Comparison of ENCODE assay signal across 10 cellular contexts in genomic region chr2:175154670-175155082, GRCh38. TPM values are rescaled to one million over a fixed set of nuclear protein-coding genes. Genes with fewer than 3 reads are reported as not detected.
DNase-seq lines count a peak whose midpoint lies in the region; ATAC-seq and TF ChIP-seq lines count a peak whose summit lies in the region.
"Had no signal": no experiment of that assay in that cellular context is flagged by ENCODE, and none has a peak within 500 bp of the region (broad histone marks: within the 10 kb centered on the region; RNA-seq: fewer than 3 reads in every experiment).

No MANE protein-coding gene starts in this region.

- H3K27me3 ChIP-seq in naive thymus-derived CD4-positive, alpha-beta T cell (ENCODE audit: control insufficient read depth in 2 of 2, insufficient read depth in 2 of 2, low read length in 2 of 2), result no peaks in the 10 kb centered on the region

- POLR2A ChIA-PET in activated CD4-positive, alpha-beta memory T cell treated with anti-CD3 and anti-CD28 coated beads, Interleukin-2, amount 10 ng/mL, durations not matched to agents 7 days and 5 days (lab: Charles Lee), result interaction anchor here (0.8 to 1.6 kb wide), 4 partner anchors 11 to 16 kb away, joined by 3 to 4 read pairs (median 4); no protein-coding TSS in a partner anchor
- POLR2A ChIA-PET in naive thymus-derived CD4-positive, alpha-beta T cell (lab: Charles Lee), result interaction anchor here (1.6 kb wide), 1 partner anchor 17 kb away, joined by 4 read pairs; no protein-coding TSS in a partner anchor

- peak overlapping the region; percentile 89 for H3K27ac Mint-ChIP-seq in activated CD8-positive, alpha-beta memory T cell treated with anti-CD3 and anti-CD28 coated beads, Interleukin-2, amount 10 ng/mL, durations not matched to agents 7 days and 5 days
- H3K27ac Mint-ChIP-seq in activated CD4-positive, alpha-beta memory T cell treated with anti-CD3 and anti-CD28 coated beads, Interleukin-2, amount 10 ng/mL, durations not matched to agents 7 days and 5 days, result peak overlapping the region; percentile 84
- peak overlapping the region in 2 of 9 donors; percentile 28 to 86 for H3K27ac Mint-ChIP-seq in naive thymus-derived CD4-positive, alpha-beta T cell

- H3K27me3 Mint-ChIP-seq in activated CD8-positive, alpha-beta memory T cell treated with anti-CD3 and anti-CD28 coated beads, Interleukin-2, amount 10 ng/mL, durations not matched to agents 7 days and 5 days, result no peaks in the 10 kb centered on the region
- no peaks in the 10 kb centered on the region for H3K27me3 Mint-ChIP-seq in activated CD4-positive, alpha-beta memory T cell treated with anti-CD3 and anti-CD28 coated beads, Interleukin-2, amount 10 ng/mL, durations not matched to agents 7 days and 5 days
- no peaks in the 10 kb centered on the region for H3K27me3 Mint-ChIP-seq in naive thymus-derived CD4-positive, alpha-beta T cell

- H3K36me3 Mint-ChIP-seq in activated CD8-positive, alpha-beta memory T cell treated with anti-CD3 and anti-CD28 coated beads, Interleukin-2, amount 10 ng/mL, durations not matched to agents 7 days and 5 days, result peaks cover 22% of the 10 kb centered on the region
- H3K36me3 Mint-ChIP-seq in activated CD4-positive, alpha-beta memory T cell treated with anti-CD3 and anti-CD28 coated beads, Interleukin-2, amount 10 ng/mL, durations not matched to agents 7 days and 5 days (ENCODE audit: low read depth), result peaks cover 32% of the 10 kb centered on the region
- peaks cover 3 to 20% (median 7%) of the 10 kb centered on the region in 5 donors for H3K36me3 Mint-ChIP-seq in naive thymus-derived CD4-positive, alpha-beta T cell

- no peak overlapping the region for H3K4me3 ChIP-seq in naive thymus-derived CD4-positive, alpha-beta T cell (ENCODE audit: low read length)
- H3K4me3 ChIP-seq: coronary artery had no signal

- no peaks in the 10 kb centered on the region for H3K9me3 ChIP-seq in naive thymus-derived CD4-positive, alpha-beta T cell (ENCODE audit: control insufficient read depth in 2 of 3, low read length in 3 of 3)

- peaks cover 46% of the 10 kb centered on the region for H3K4me1 Mint-ChIP-seq in activated CD8-positive, alpha-beta memory T cell treated with anti-CD3 and anti-CD28 coated beads, Interleukin-2, amount 10 ng/mL, durations not matched to agents 7 days and 5 days
- H3K4me1 Mint-ChIP-seq in activated CD4-positive, alpha-beta memory T cell treated with anti-CD3 and anti-CD28 coated beads, Interleukin-2, amount 10 ng/mL, durations not matched to agents 7 days and 5 days, result peaks cover 42% of the 10 kb centered on the region
- peaks cover 17 to 71% (median 55%) of the 10 kb centered on the region in 7 donors for H3K4me1 Mint-ChIP-seq in naive thymus-derived CD4-positive, alpha-beta T cell

- intact Hi-C loops in naive thymus-derived CD4-positive, alpha-beta T cell (cut with micrococcal nuclease), result loop anchor here in 1 of 2 donors (5.0 kb wide), 1 partner anchor 42 kb away; no protein-coding TSS in a partner anchor

- CTCF ChIA-PET in activated CD8-positive, alpha-beta memory T cell treated with anti-CD3 and anti-CD28 coated beads, Interleukin-2, amount 10 ng/mL, durations not matched to agents 7 days and 5 days (lab: Charles Lee), result interaction anchor here (0.8 kb wide), 1 partner anchor 12 kb away, joined by 5 read pairs; no protein-coding TSS in a partner anchor
- CTCF ChIA-PET in activated CD4-positive, alpha-beta memory T cell treated with anti-CD3 and anti-CD28 coated beads, Interleukin-2, amount 10 ng/mL, durations not matched to agents 7 days and 5 days (lab: Charles Lee), result interaction anchor here (0.7 kb wide), 1 partner anchor 26 kb away, joined by 3 read pairs; no protein-coding TSS in a partner anchor
- CTCF ChIA-PET in naive thymus-derived CD4-positive, alpha-beta T cell (lab: Charles Lee), result interaction anchor here (0.7 kb wide), 1 partner anchor 611 kb away, joined by 8 read pairs; no protein-coding TSS in a partner anchor

- H3K4me1 ChIP-seq in naive thymus-derived CD4-positive, alpha-beta T cell (ENCODE audit: control insufficient read depth in 2 of 2, insufficient read depth in 2 of 2, low read length in 2 of 2), result peaks cover 4 to 5% of the 10 kb centered on the region in 2 donors

- peaks cover 0 to 1% (median 0%) of the 10 kb centered on the region in 3 experiments for H3K36me3 ChIP-seq in naive thymus-derived CD4-positive, alpha-beta T cell (ENCODE audit: control insufficient read depth in 2 of 3, insufficient read depth in 3 of 3, low read length in 3 of 3)

- no peak for TF ChIP-seq CTCF in omental fat pad (IDR thresholded peaks at IDR 0.05)

- peak; percentile 94 for ATAC-seq in activated CD8-positive, alpha-beta memory T cell treated with anti-CD3 and anti-CD28 coated beads, Interleukin-2, amount 10 ng/mL, durations not matched to agents 7 days and 5 days
- ATAC-seq in HG03039 (IDR thresholded peaks at IDR 0.05; ENCODE audit: unreplicated experiment), result peak; percentile 83
- no peak for ATAC-seq in naive thymus-derived CD4-positive, alpha-beta T cell
- ATAC-seq in omental fat pad (ENCODE audit: low FRiP score), result no peak

- DNase-seq in activated CD8-positive, alpha-beta memory T cell treated with anti-CD3 and anti-CD28 coated beads, Interleukin-2, amount 10 ng/mL, durations not matched to agents 7 days and 5 days, result no peak
- no peak for DNase-seq in activated CD8-positive, alpha-beta memory T cell treated with anti-CD3 and anti-CD28 coated beads, Interleukin-2, amount 50 U/mL, for 4 hours
- peak; percentile 17 for DNase-seq in activated CD4-positive, alpha-beta memory T cell treated with anti-CD3 and anti-CD28 coated beads, Interleukin-2, amount 10 ng/mL, durations not matched to agents 7 days and 5 days
- peak; percentile 6 for DNase-seq in smooth muscle cell of the brain vasculature (ENCODE audit: low read depth, low spot score)
- no peak for DNase-seq in naive thymus-derived CD4-positive, alpha-beta T cell
- no peak for DNase-seq in omental fat pad (ENCODE audit: low spot score)
- no peak for DNase-seq in hippocampal formation (lab: John Stamatoyannopoulos, UW)
- DNase-seq: NCI-H69 had no signal

- peak overlapping the region; percentile 16 for H3K4me3 Mint-ChIP-seq in activated CD8-positive, alpha-beta memory T cell treated with anti-CD3 and anti-CD28 coated beads, Interleukin-2, amount 10 ng/mL, durations not matched to agents 7 days and 5 days
- peak overlapping the region; percentile 5 for H3K4me3 Mint-ChIP-seq in activated CD4-positive, alpha-beta memory T cell treated with anti-CD3 and anti-CD28 coated beads, Interleukin-2, amount 10 ng/mL, durations not matched to agents 7 days and 5 days
- peak overlapping the region in 1 of 10 donors; percentile 65 for H3K4me3 Mint-ChIP-seq in naive thymus-derived CD4-positive, alpha-beta T cell

- no peak overlapping the region for H3K27ac ChIP-seq in naive thymus-derived CD4-positive, alpha-beta T cell (ENCODE audit: low read depth, low read length)
- H3K27ac ChIP-seq: coronary artery had no signal

- no peaks in the 10 kb centered on the region for H3K9me3 Mint-ChIP-seq in activated CD8-positive, alpha-beta memory T cell treated with anti-CD3 and anti-CD28 coated beads, Interleukin-2, amount 10 ng/mL, durations not matched to agents 7 days and 5 days (ENCODE audit: low read depth)
- H3K9me3 Mint-ChIP-seq in activated CD4-positive, alpha-beta memory T cell treated with anti-CD3 and anti-CD28 coated beads, Interleukin-2, amount 10 ng/mL, durations not matched to agents 7 days and 5 days, result no peaks in the 10 kb centered on the region
- H3K9me3 Mint-ChIP-seq in naive thymus-derived CD4-positive, alpha-beta T cell, result no peaks in the 10 kb centered on the region

RNA-seq across cellular contexts. Expression of gene ATF2, which starts 13.3 kb away (rescaled TPM):
- 10 to 100 TPM; 58.4 to 62.4 TPM for total RNA-seq in activated CD8-positive, alpha-beta memory T cell treated with anti-CD3 and anti-CD28 coated beads, Interleukin-2, amount 10 ng/mL, durations not matched to agents 7 days and 5 days
- 10 to 100 TPM; 61.4 to 63.6 TPM for total RNA-seq in activated CD4-positive, alpha-beta memory T cell treated with anti-CD3 and anti-CD28 coated beads, Interleukin-2, amount 10 ng/mL, durations not matched to agents 7 days and 5 days
- 10 to 100 TPM; 40.5 to 67.2 (median 58.7) TPM for total RNA-seq in naive thymus-derived CD4-positive, alpha-beta T cell
- polyA plus RNA-seq in naive thymus-derived CD4-positive, alpha-beta T cell, result 10 to 100 TPM; 29.6 to 61.7 TPM
- total RNA-seq in omental fat pad, result 10 to 100 TPM; 49.3 to 66.8 (median 54.7) TPM

RNA-seq across cellular contexts. Expression of gene ATP5MC3, which starts 26.8 kb away (rescaled TPM):
- total RNA-seq in activated CD8-positive, alpha-beta memory T cell treated with anti-CD3 and anti-CD28 coated beads, Interleukin-2, amount 10 ng/mL, durations not matched to agents 7 days and 5 days, result 100 to 1,000 TPM; 240 to 332 TPM
- 100 to 1,000 TPM; 200 to 210 TPM for total RNA-seq in activated CD4-positive, alpha-beta memory T cell treated with anti-CD3 and anti-CD28 coated beads, Interleukin-2, amount 10 ng/mL, durations not matched to agents 7 days and 5 days
- 100 to 1,000 TPM in 1 of 5 experiments, 10 to 100 TPM in 4; 70.3 to 220 (median 77.6) TPM for total RNA-seq in naive thymus-derived CD4-positive, alpha-beta T cell
- polyA plus RNA-seq in naive thymus-derived CD4-positive, alpha-beta T cell, result 100 to 1,000 TPM; 342 to 441 TPM
- 100 to 1,000 TPM; 111 to 259 (median 178) TPM for total RNA-seq in omental fat pad

Comparison
In these comparisons a context has a peak if more than half of its experiments do, and no peak if none do; other contexts are left out.
1. ATAC-seq: peak in activated CD8-positive, alpha-beta memory T cell treated with anti-CD3 and anti-CD28 coated beads, Interleukin-2, amount 10 ng/mL, durations not matched to agents 7 days and 5 days (single experiment) and HG03039 (single experiment); none in naive thymus-derived CD4-positive, alpha-beta T cell (single experiment) and omental fat pad (single experiment).
2. DNase-seq: peak in activated CD4-positive, alpha-beta memory T cell treated with anti-CD3 and anti-CD28 coated beads, Interleukin-2, amount 10 ng/mL, durations not matched to agents 7 days and 5 days (single experiment) and smooth muscle cell of the brain vasculature (single experiment); none in activated CD8-positive, alpha-beta memory T cell treated with anti-CD3 and anti-CD28 coated beads, Interleukin-2, amount 10 ng/mL, durations not matched to agents 7 days and 5 days (single experiment), activated CD8-positive, alpha-beta memory T cell treated with anti-CD3 and anti-CD28 coated beads, Interleukin-2, amount 50 U/mL, for 4 hours (single experiment), naive thymus-derived CD4-positive, alpha-beta T cell (0 of 9), omental fat pad (single experiment) and hippocampal formation (0 of 2).